In the genomic region with DNA sequence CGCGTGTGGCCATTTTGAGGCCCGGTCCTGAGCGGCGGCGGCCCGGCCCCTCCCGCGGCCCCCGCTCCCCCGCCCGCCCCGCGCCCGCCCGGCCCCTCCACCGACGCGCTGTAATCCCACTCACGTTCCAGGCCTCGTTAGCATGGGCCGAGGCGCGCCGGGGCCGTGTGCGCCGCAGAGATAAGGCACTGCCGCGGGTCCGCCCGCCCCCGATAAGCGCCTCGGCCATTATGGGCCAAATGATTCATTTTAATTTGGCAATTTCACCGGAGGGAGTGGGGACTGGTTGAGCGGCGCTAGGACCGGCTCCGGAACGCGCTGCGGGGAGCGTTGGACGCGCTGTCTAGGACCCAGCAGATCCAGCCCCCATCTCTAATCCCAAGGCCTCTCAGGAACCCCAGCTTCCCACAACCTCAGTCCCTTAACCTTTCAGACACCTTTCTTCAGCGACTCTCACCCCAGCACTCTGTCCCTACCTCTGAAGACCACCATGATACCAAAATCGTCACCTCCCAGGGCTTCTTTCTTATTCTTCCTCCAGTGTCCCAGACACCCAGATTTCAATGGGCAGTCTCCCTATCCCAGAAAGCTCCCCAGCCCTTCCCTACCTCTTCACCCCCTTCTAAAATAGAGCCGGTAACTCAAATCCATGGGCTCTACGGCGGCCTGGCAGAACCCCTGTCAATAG, we compare ENCODE assay signal across 1 cellular context.
TF ChIP-seq lines count a peak whose summit lies in the region.

Gene TAL1 (minus strand): TSS at position 39 of the 688 bp plus-strand sequence. CDS start 6,337 bp downstream, outside the sequence.

TF ChIP-seq in SK-N-SH, 30 proteins besides CTCF, POLR2A, EP300 and RAD21 (continued from another document):
- TF ChIP-seq EZH2phosphoT487 (IDR thresholded peaks at IDR 0.05; ENCODE audit: borderline replicate concordance, low read depth): peak; percentile 59; the same call in 1 of the 2 replicates
